1 cellular context compared by ENCODE assay signal in genomic region chr19:36847968-36848367, GRCh38.
TF ChIP-seq lines count a peak whose summit lies in the region.

No MANE protein-coding gene starts in this region.

TF ChIP-seq in GM12878, 131 proteins besides CTCF, POLR2A, EP300 and RAD21:
- peak; percentile 48; the same call in 1 of the 2 replicates for TF ChIP-seq RUNX3 (IDR thresholded peaks at IDR 0.05; ENCODE audit: low read length)
- peak; percentile 37; the same call in 1 of the 2 replicates for TF ChIP-seq IKZF1 (conservative IDR thresholded peaks at IDR 0.05)
- TF ChIP-seq NR2F1 (conservative IDR thresholded peaks at IDR 0.05) = 0 out of 2 replicates have a peak, but pooled peaks have one; percentile 14
- TF ChIP-seq SP1 (IDR thresholded peaks at IDR 0.05; ENCODE audit: low read depth, low read length) = no peak
- no peak for TF ChIP-seq ZBTB33 (IDR thresholded peaks at IDR 0.05)
- no peak for TF ChIP-seq PKNOX1 (IDR thresholded peaks at IDR 0.05)
- TF ChIP-seq BCL11A (IDR thresholded peaks at IDR 0.05; ENCODE audit: low read depth, low read length) = peak; percentile 57; the same call in 1 of the 2 replicates
- TF ChIP-seq IKZF2 (IDR thresholded peaks at IDR 0.05) = peak; percentile 59; a peak in 3 of 4 replicates
- TF ChIP-seq MEF2B (IDR thresholded peaks at IDR 0.05; ENCODE audit: partially characterized antibody, poor library complexity, severe bottlenecking) = peak; percentile 73
- TF ChIP-seq SMAD5 (IDR thresholded peaks at IDR 0.05; ENCODE audit: low read depth) = no peak
- no peak for TF ChIP-seq TCF7 (IDR thresholded peaks at IDR 0.05; ENCODE audit: borderline replicate concordance)
- no peak for TF ChIP-seq SRF (IDR thresholded peaks at IDR 0.05; ENCODE audit: low read depth in 2 of 2, low read length in 2 of 2)
- TF ChIP-seq LARP7 (IDR thresholded peaks at IDR 0.05) = no peak
- TF ChIP-seq GABPA (IDR thresholded peaks at IDR 0.05; ENCODE audit: low read depth) = no peak
- no peak for TF ChIP-seq BCL3 (IDR thresholded peaks at IDR 0.05; ENCODE audit: borderline replicate concordance, insufficient read depth, low read depth, low read length, poor library complexity, severe bottlenecking)
- TF ChIP-seq RAD51 (IDR thresholded peaks at IDR 0.05) = 0 out of 2 replicates have a peak, but pooled peaks have one; percentile 14
- TF ChIP-seq ZNF207 (IDR thresholded peaks at IDR 0.05; ENCODE audit: borderline replicate concordance) = no peak
- TF ChIP-seq ELK1 (IDR thresholded peaks at IDR 0.05; ENCODE audit: low read depth, low read length) = no peak
- no peak for TF ChIP-seq TBL1XR1 (IDR thresholded peaks at IDR 0.05; ENCODE audit: low read depth, low read length)
- TF ChIP-seq SPI1 (IDR thresholded peaks at IDR 0.05; ENCODE audit: borderline replicate concordance, insufficient read depth, low read depth, low read length) = no peak
- no peak for TF ChIP-seq YY1 (IDR thresholded peaks at IDR 0.05; ENCODE audit: low read depth, low read length)
- peak; percentile 93 for TF ChIP-seq MTA2 (IDR thresholded peaks at IDR 0.05; ENCODE audit: low read depth)
- TF ChIP-seq ZNF24 (IDR thresholded peaks at IDR 0.05) = peak; percentile 81; the same call in 1 of the 2 replicates
- no peak for TF ChIP-seq PRDM15 (CRISPR knock-in tag; IDR thresholded peaks at IDR 0.05)
- TF ChIP-seq RBBP5 (conservative IDR thresholded peaks at IDR 0.05) = no peak
- peak; percentile 48 for TF ChIP-seq ATF7 (IDR thresholded peaks at IDR 0.05; ENCODE audit: low read depth)
- TF ChIP-seq RELB (IDR thresholded peaks at IDR 0.05; ENCODE audit: low read depth) = peak; percentile 75
- TF ChIP-seq EGR1 (IDR thresholded peaks at IDR 0.05; ENCODE audit: borderline replicate concordance in 1 of 2, low read depth in 2 of 2, low read length in 2 of 2) = no peak
- no peak for TF ChIP-seq JUNB (IDR thresholded peaks at IDR 0.05)
- TF ChIP-seq BHLHE40 (IDR thresholded peaks at IDR 0.05; ENCODE audit: borderline replicate concordance in 1 of 2, low read depth in 2 of 2, low read length in 1 of 2) = peak in 1 of 2 experiments; percentile 6; a peak in 1 of 4 replicates
- TF ChIP-seq RELA (IDR thresholded peaks at IDR 0.05; ENCODE audit: borderline replicate concordance, partially characterized antibody) = no peak
- TF ChIP-seq NRF1 (conservative IDR thresholded peaks at IDR 0.05; ENCODE audit: low read depth, low read length) = no peak
- TF ChIP-seq ZNF687 (IDR thresholded peaks at IDR 0.05) = 0 out of 2 replicates have a peak, but pooled peaks have one; percentile 21
- TF ChIP-seq ZNF274 (IDR thresholded peaks at IDR 0.05; ENCODE audit: insufficient read depth, insufficient read length) = no peak
TF ChIP-seq in GM12878: peak in this region for 13.
